In genomic region chr17:1627219-1627986, GRCh38 we compare ENCODE assay signal across 1 cellular context.
TF ChIP-seq lines count a peak whose summit lies in the region.

No MANE protein-coding gene starts in this region.

TF ChIP-seq in GM12878, 131 proteins besides CTCF, POLR2A, EP300 and RAD21 (continued from another document):
- no peak for TF ChIP-seq NKRF (conservative IDR thresholded peaks at IDR 0.05)
- no peak for TF ChIP-seq TBL1XR1 (IDR thresholded peaks at IDR 0.05; ENCODE audit: low read depth, low read length)
- TF ChIP-seq TCF3 (IDR thresholded peaks at IDR 0.05; ENCODE audit: borderline replicate concordance, insufficient read depth, low read depth, low read length), result no peak
- TF ChIP-seq SMAD5 (IDR thresholded peaks at IDR 0.05; ENCODE audit: low read depth), result no peak
- no peak for TF ChIP-seq ZBTB33 (IDR thresholded peaks at IDR 0.05)
- TF ChIP-seq PRDM15 (CRISPR knock-in tag; IDR thresholded peaks at IDR 0.05), result no peak
- no peak for TF ChIP-seq ZNF24 (IDR thresholded peaks at IDR 0.05)
- TF ChIP-seq CEBPB (IDR thresholded peaks at IDR 0.05; ENCODE audit: borderline replicate concordance in 1 of 2, low read depth in 2 of 2, low read length in 2 of 2), result peak in 1 of 2 experiments; percentile 36; a peak in 1 of 4 replicates
- TF ChIP-seq SP1 (IDR thresholded peaks at IDR 0.05; ENCODE audit: low read depth, low read length), result no peak
- no peak for TF ChIP-seq PML (IDR thresholded peaks at IDR 0.05; ENCODE audit: low read length)
- peak; percentile 34; the same call in 1 of the 2 replicates for TF ChIP-seq SIN3A (IDR thresholded peaks at IDR 0.05; ENCODE audit: low read depth, low read length)
- TF ChIP-seq BACH1 (IDR thresholded peaks at IDR 0.05; ENCODE audit: borderline replicate concordance), result no peak
- TF ChIP-seq NFYA (IDR thresholded peaks at IDR 0.05; ENCODE audit: borderline replicate concordance, low read depth, low read length), result no peak
- no peak for TF ChIP-seq IKZF2 (IDR thresholded peaks at IDR 0.05)
- TF ChIP-seq WRNIP1 (IDR thresholded peaks at IDR 0.05; ENCODE audit: borderline replicate concordance, low read depth, low read length), result no peak
- TF ChIP-seq STAT3 (IDR thresholded peaks at IDR 0.05; ENCODE audit: low read depth, low read length), result no peak
- no peak for TF ChIP-seq YY1 (IDR thresholded peaks at IDR 0.05; ENCODE audit: low read depth, low read length)
- no peak for TF ChIP-seq CBFB (IDR thresholded peaks at IDR 0.05; ENCODE audit: low read depth)
- TF ChIP-seq STAT1 (conservative IDR thresholded peaks at IDR 0.05), result no peak
- TF ChIP-seq CREM (IDR thresholded peaks at IDR 0.05; ENCODE audit: low read depth), result no peak
- peak; percentile 97 for TF ChIP-seq SPI1 (IDR thresholded peaks at IDR 0.05; ENCODE audit: borderline replicate concordance, insufficient read depth, low read depth, low read length)
- no peak for TF ChIP-seq POLR2AphosphoS2 (IDR thresholded peaks at IDR 0.05; ENCODE audit: low read depth, low read length)
- TF ChIP-seq SMAD1 (IDR thresholded peaks at IDR 0.05; ENCODE audit: low read depth, partially characterized antibody), result no peak
- TF ChIP-seq HDAC6 (IDR thresholded peaks at IDR 0.05; ENCODE audit: unreplicated experiment), result no peak
- TF ChIP-seq E2F8 (IDR thresholded peaks at IDR 0.05; ENCODE audit: low read depth, partially characterized antibody), result no peak
- no peak for TF ChIP-seq PAX8 (IDR thresholded peaks at IDR 0.05)
- TF ChIP-seq GATAD2B (conservative IDR thresholded peaks at IDR 0.05; ENCODE audit: low read depth), result 0 out of 2 replicates have a peak, but pooled peaks have one; percentile 7
- TF ChIP-seq PBX3 (IDR thresholded peaks at IDR 0.05; ENCODE audit: insufficient replicate concordance, low read depth, low read length), result no peak
